21 cellular contexts compared by ENCODE assay signal in the genomic region with DNA sequence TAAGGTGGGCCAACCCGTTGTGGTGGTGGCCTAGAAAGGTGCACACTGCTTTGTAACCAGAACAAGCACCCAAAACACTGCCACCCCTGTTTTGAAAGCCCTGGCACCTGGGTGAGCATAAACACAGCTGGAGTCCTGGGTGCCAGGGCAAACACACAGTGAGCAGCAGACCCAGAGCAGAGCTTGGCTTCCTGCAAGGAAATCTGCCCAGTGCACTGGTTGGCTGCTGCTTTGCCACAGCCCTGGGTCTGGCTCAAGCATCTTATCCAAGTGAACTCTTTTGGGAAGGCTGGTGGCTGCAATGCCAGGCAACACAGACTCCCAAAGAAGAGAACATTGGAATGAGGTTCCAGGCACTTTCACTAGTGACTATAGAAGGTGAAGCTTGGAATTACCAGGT.
"Had no signal": no experiment of that assay in that cellular context is flagged by ENCODE, and none has a peak within 500 bp of the region (broad histone marks: within the 10 kb centered on the region; RNA-seq: fewer than 3 reads in every experiment).

No MANE protein-coding gene starts in this region.

- H3K36me3 ChIP-seq: Peyer's patch, SJSA1 had no signal

- H3K4me1 ChIP-seq: Peyer's patch, SJSA1 had no signal

- H3K4me3 ChIP-seq: Peyer's patch, SJSA1, SK-N-MC had no signal

- H3K27me3 ChIP-seq: Peyer's patch, SJSA1 had no signal

- H3K27ac ChIP-seq: Peyer's patch, SJSA1, SK-N-MC had no signal

- ATAC-seq: PC-3, Right ventricle myocardium inferior had no signal

- DNase-seq: KBM-7; MV-4-11; NCI-H1048; NCI-H1105; NCI-H1417; NCI-H1436 treated with DMSO at 0.1 percent for 48 hours; NCI-H1694; NCI-H187 treated with DMSO at 0.1 percent for 48 hours; NCI-H2081; NCI-H2107; NCI-H2227 treated with DMSO at 0.1 percent for 48 hours; NCI-H524; NCI-H526 treated with DMSO at 0.1 percent for 48 hours; NCI-H748 treated with DMSO at 0.1 percent for 48 hours; NK-92 treated with Interleukin-12 subunit alpha and Interleukin-12 subunit beta, amount 100 ng/mL, for 24 hours; PC-3; Peyer's patch; SIG-M5 had no signal

- H3K9me3 ChIP-seq: Peyer's patch, SJSA1 had no signal
